ENCODE assay signal across 1 cellular context in the genomic region with DNA sequence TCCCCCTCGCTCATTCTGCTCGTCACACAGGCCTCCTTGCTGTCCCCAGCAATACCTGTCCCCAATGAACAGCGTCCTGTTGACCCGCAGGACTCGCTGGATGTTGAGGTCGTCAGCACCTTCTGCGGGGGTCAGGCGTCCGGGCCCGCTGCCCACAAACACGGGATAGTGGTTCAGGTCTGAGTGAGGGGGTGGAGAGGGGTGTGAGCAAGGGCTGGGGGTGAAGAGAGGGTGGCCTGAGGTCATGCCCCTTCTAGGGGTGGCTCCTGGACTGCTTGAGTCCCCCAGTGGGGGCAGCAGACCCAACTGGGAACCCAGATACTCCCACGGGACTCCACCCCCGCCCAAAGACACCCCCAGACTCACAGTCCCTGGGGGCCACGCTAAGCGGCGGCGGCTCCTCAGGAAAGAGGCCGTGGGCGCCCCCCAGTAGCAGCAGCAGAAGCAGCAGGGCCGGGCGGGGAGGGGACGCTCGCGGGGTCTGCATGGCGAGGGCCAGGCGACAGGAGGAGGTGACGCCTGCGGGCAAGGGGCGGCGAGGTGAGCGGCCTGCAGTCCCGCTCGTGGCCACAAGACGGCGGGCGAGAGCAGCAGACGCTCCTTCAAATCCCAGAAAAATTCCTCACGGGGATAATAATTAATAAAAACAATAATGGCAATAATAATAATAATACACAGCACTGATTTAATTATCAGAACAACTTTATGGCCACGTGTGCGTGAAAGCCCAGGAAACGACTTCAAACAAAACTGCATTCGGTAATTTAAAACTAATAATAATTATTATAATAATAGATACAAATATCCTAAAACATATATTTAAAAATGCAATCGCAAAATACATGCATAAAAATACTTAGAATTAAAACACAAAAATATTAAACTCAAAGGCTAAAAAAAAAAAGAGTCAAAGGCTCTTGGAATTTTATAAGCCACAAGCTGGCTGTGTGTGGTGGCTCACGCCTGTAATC.
TF ChIP-seq lines count a peak whose summit lies in the region.

No MANE protein-coding gene starts in this region.

TF ChIP-seq in K562, 482 proteins besides CTCF, POLR2A, EP300 and RAD21 (continues in another document):
- TF ChIP-seq, protein P1, sequence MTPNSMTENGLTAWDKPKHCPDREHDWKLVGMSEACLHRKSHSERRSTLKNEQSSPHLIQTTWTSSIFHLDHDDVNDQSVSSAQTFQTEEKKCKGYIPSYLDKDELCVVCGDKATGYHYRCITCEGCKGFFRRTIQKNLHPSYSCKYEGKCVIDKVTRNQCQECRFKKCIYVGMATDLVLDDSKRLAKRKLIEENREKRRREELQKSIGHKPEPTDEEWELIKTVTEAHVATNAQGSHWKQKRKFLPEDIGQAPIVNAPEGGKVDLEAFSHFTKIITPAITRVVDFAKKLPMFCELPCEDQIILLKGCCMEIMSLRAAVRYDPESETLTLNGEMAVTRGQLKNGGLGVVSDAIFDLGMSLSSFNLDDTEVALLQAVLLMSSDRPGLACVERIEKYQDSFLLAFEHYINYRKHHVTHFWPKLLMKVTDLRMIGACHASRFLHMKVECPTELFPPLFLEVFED (CRISPR knock-in tag; conservative IDR thresholded peaks at IDR 0.05) = no peak
- TF ChIP-seq ZKSCAN8 (CRISPR knock-in tag; IDR thresholded peaks at IDR 0.05) = no peak
- no peak for TF ChIP-seq ZNF407 (IDR thresholded peaks at IDR 0.05; ENCODE audit: low read depth)
- TF ChIP-seq, protein P2, sequence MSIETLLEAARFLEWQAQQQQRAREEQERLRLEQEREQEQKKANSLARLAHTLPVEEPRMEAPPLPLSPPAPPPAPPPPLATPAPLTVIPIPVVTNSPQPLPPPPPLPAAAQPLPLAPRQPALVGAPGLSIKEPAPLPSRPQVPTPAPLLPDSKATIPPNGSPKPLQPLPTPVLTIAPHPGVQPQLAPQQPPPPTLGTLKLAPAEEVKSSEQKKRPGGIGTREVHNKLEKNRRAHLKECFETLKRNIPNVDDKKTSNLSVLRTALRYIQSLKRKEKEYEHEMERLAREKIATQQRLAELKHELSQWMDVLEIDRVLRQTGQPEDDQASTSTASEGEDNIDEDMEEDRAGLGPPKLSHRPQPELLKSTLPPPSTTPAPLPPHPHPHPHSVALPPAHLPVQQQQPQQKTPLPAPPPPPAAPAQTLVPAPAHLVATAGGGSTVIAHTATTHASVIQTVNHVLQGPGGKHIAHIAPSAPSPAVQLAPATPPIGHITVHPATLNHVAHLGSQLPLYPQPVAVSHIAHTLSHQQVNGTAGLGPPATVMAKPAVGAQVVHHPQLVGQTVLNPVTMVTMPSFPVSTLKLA (conservative IDR thresholded peaks at IDR 0.05) = no peak; a peak in 1 of 4 replicates
- TF ChIP-seq NFE2L1 (tag; IDR thresholded peaks at IDR 0.05; ENCODE audit: borderline replicate concordance, low read depth) = no peak
- TF ChIP-seq ETS2 (tag; IDR thresholded peaks at IDR 0.05; ENCODE audit: borderline replicate concordance, poor library complexity, severe bottlenecking) = no peak
- TF ChIP-seq HNRNPK (IDR thresholded peaks at IDR 0.05; ENCODE audit: low read depth, low read length, poor library complexity, severe bottlenecking) = no peak
- no peak for TF ChIP-seq TCFL5 (CRISPR knock-in tag; conservative IDR thresholded peaks at IDR 0.05)
- TF ChIP-seq, protein P3, sequence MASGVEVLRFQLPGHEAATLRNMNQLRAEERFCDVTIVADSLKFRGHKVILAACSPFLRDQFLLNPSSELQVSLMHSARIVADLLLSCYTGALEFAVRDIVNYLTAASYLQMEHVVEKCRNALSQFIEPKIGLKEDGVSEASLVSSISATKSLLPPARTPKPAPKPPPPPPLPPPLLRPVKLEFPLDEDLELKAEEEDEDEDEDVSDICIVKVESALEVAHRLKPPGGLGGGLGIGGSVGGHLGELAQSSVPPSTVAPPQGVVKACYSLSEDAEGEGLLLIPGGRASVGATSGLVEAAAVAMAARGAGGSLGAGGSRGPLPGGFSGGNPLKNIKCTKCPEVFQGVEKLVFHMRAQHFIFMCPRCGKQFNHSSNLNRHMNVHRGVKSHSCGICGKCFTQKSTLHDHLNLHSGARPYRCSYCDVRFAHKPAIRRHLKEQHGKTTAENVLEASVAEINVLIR (CRISPR knock-in tag; IDR thresholded peaks at IDR 0.05) = no peak
- no peak for TF ChIP-seq PHB2 (IDR thresholded peaks at IDR 0.05; ENCODE audit: low read depth)
- no peak for TF ChIP-seq NR1H2 (CRISPR knock-in tag; IDR thresholded peaks at IDR 0.05)
- TF ChIP-seq NCOR1 (IDR thresholded peaks at IDR 0.05) = no peak
- no peak for TF ChIP-seq FOXP4 (CRISPR knock-in tag; IDR thresholded peaks at IDR 0.05; ENCODE audit: borderline replicate concordance)
- TF ChIP-seq MAFF (IDR thresholded peaks at IDR 0.05; ENCODE audit: low read length) = no peak
- TF ChIP-seq THAP12 (CRISPR knock-in tag; IDR thresholded peaks at IDR 0.05) = no peak
- TF ChIP-seq RREB1 (CRISPR knock-in tag; IDR thresholded peaks at IDR 0.05) = no peak
- no peak for TF ChIP-seq ZEB2 (IDR thresholded peaks at IDR 0.05)
- TF ChIP-seq KAT7 (CRISPR knock-in tag; IDR thresholded peaks at IDR 0.05; ENCODE audit: borderline replicate concordance) = no peak
- TF ChIP-seq SIRT6 (IDR thresholded peaks at IDR 0.05; ENCODE audit: low read depth, low read length) = no peak
- TF ChIP-seq SIN3B (IDR thresholded peaks at IDR 0.05; ENCODE audit: low read depth) = no peak
- no peak for TF ChIP-seq LARP7 (IDR thresholded peaks at IDR 0.05)
- TF ChIP-seq RNF2 (IDR thresholded peaks at IDR 0.05) = no peak
- TF ChIP-seq, protein P4, sequence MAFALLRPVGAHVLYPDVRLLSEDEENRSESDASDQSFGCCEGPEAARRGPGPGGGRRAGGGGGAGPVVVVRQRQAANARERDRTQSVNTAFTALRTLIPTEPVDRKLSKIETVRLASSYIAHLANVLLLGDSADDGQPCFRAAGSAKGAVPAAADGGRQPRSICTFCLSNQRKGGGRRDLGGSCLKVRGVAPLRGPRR (CRISPR knock-in tag; IDR thresholded peaks at IDR 0.05) = no peak
